9 cellular contexts compared by ENCODE assay signal in the genomic region with DNA sequence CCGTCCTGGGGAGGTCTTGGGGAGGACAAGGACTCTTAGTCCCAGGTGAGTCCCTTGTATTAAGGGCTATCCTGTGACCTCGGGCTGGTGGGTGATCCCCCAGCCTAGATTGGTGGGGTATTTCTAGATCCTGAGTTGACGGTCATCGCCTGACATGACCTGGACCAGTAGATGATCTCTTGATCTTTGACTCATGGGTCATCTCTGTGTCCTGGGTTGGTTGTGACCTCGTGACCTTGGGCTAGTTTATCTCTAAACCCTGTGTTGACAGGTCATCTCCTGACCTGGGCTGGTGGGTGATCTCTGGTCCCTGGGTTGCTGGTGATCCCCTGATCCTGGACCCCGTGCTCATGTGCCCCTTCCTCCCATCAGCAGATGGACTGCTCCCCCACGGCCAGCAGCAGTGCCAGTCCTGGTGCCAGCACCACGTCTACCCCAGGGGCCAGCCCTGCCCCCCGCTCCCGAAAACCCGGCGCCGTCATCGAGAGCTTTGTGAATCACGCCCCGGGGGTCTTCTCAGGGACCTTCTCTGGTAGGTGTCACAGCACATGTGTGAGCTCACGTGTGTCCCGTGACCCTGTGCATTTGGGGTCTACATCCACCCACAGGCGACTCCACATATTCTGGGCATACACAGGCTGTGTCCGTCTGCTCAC. TPM values are rescaled to one million over a fixed set of nuclear protein-coding genes. Genes with fewer than 3 reads are reported as not detected.
DNase-seq lines count a peak whose midpoint lies in the region; ATAC-seq and TF ChIP-seq lines count a peak whose summit lies in the region.
"Had no signal": no experiment of that assay in that cellular context is flagged by ENCODE, and none has a peak within 500 bp of the region (broad histone marks: within the 10 kb centered on the region; RNA-seq: fewer than 3 reads in every experiment).

No MANE protein-coding gene starts in this region.

- H3K36me3 Mint-ChIP-seq in nephron progenitor cell (ENCODE audit: low read depth) = peaks cover 23% of the 10 kb centered on the region

- peaks cover 46% of the 10 kb centered on the region for H3K4me1 Mint-ChIP-seq in nephron progenitor cell

- no peak for DNase-seq in left ventricle myocardium inferior
- DNase-seq in left cardiac atrium = no peak
- DNase-seq in dorsolateral prefrontal cortex = no peak
- DNase-seq in nephron progenitor cell = no peak
- no peak for DNase-seq in vagina (ENCODE audit: extremely low spot score in 2 of 2)
- no peak for DNase-seq in HAP-1 (ENCODE audit: low spot score in 2 of 2)
- DNase-seq in DMS79 (lab: John Stamatoyannopoulos, UW) = no peak
- DNase-seq: DMS79 treated with DMSO at 0.1 percent for 48 hours had no signal

- H3K27me3 ChIP-seq in left ventricle myocardium inferior (ENCODE audit: low read depth) (no peaks in the 10 kb centered on the region), dorsolateral prefrontal cortex (no peaks in the 10 kb centered on the region), vagina (no peaks in the 10 kb centered on the region), HAP-1 (ENCODE audit: low read depth) (no peaks in the 10 kb centered on the region)

- ATAC-seq in left cardiac atrium (no peak), HG03175 (IDR thresholded peaks at IDR 0.05; ENCODE audit: unreplicated experiment) (no peak)

- peaks cover 95% of the 10 kb centered on the region for H3K4me1 ChIP-seq in left ventricle myocardium inferior
- peaks cover 75% of the 10 kb centered on the region for H3K4me1 ChIP-seq in vagina
- peaks cover 4% of the 10 kb centered on the region for H3K4me1 ChIP-seq in HAP-1

- H3K27ac ChIP-seq in left ventricle myocardium inferior (replicated peaks) (peak overlapping the region; percentile 100), dorsolateral prefrontal cortex (peak overlapping the region; percentile 90 to 100 (median 99)), vagina (peak overlapping the region; percentile 100)

- H3K9me3 ChIP-seq in left ventricle myocardium inferior (replicated peaks) (no peaks in the 10 kb centered on the region), vagina (no peaks in the 10 kb centered on the region), HAP-1 (no peaks in the 10 kb centered on the region)

- H3K36me3 ChIP-seq in left ventricle myocardium inferior = peaks cover 74% of the 10 kb centered on the region
- H3K36me3 ChIP-seq in vagina = peaks cover 0 to 47% of the 10 kb centered on the region in 2 donors
- peaks cover 57% of the 10 kb centered on the region for H3K36me3 ChIP-seq in HAP-1 (replicated peaks)

- H3K27ac Mint-ChIP-seq in nephron progenitor cell = no peak overlapping the region

- peak overlapping the region; percentile 93 for H3K4me3 ChIP-seq in left ventricle myocardium inferior
- H3K4me3 ChIP-seq in dorsolateral prefrontal cortex = peak overlapping the region in 48 of 59 donors; percentile 22 to 89 (median 78)
- H3K4me3 ChIP-seq in vagina = peak overlapping the region in 1 of 2 donors; percentile 85
- no peak overlapping the region for H3K4me3 ChIP-seq in HAP-1

- H3K4me3 Mint-ChIP-seq in nephron progenitor cell = peak overlapping the region; percentile 28

- no peaks in the 10 kb centered on the region for H3K9me3 Mint-ChIP-seq in nephron progenitor cell

- TF ChIP-seq POLR2A in vagina (IDR thresholded peaks at IDR 0.05) = no peak

- intact Hi-C loops in left ventricle myocardium inferior (cut with micrococcal nuclease) = no loop called here
- intact Hi-C loops in left cardiac atrium (cut with DNase I) = no loop called here
- intact Hi-C loops in dorsolateral prefrontal cortex (cut with DNase I) = no loop called here
- intact Hi-C loops in vagina (cut with DNase I) = no loop called here

- TF ChIP-seq CTCF in left ventricle myocardium inferior (IDR thresholded peaks at IDR 0.05; ENCODE audit: borderline replicate concordance) (no peak), dorsolateral prefrontal cortex (IDR thresholded peaks at IDR 0.05 in 54 of 56, conservative IDR thresholded peaks at IDR 0.05 in 2 of 56; ENCODE audit: low read depth in 1 of 56, partially characterized antibody in 56 of 56) (no peak), nephron progenitor cell (IDR thresholded peaks at IDR 0.05) (no peak), vagina (IDR thresholded peaks at IDR 0.05) (no peak)

- in situ Hi-C loops in HAP-1 (cut with MboI; ENCODE audit: low sequenced_read_pairs) = no loop called here

- no peaks in the 10 kb centered on the region for H3K27me3 Mint-ChIP-seq in nephron progenitor cell (ENCODE audit: low read depth, poor library complexity)

RNA-seq across cellular contexts. Expression of gene MIDN, which starts 6.3 kb away (rescaled TPM):
- total RNA-seq in left ventricle myocardium inferior = 60.5 TPM
- 100 to 1,000 TPM in 1 of 2 donors, 10 to 100 TPM in 1; 58.7 to 148 TPM for total RNA-seq in left cardiac atrium
- total RNA-seq in dorsolateral prefrontal cortex = 100 to 1,000 TPM in 4 of 120 experiments, 10 to 100 TPM in 116; 19.9 to 116 (median 36.5) TPM
- total RNA-seq in vagina = 170 TPM

RNA-seq across cellular contexts. Expression of gene ATP5F1D, which starts 13.1 kb away (rescaled TPM):
- 501 TPM for total RNA-seq in left ventricle myocardium inferior
- 100 to 1,000 TPM; 540 to 639 TPM for total RNA-seq in left cardiac atrium
- 100 to 1,000 TPM; 170 to 316 (median 242) TPM for total RNA-seq in dorsolateral prefrontal cortex
- total RNA-seq in vagina = 154 TPM

RNA-seq across cellular contexts. Expression of gene CIRBP, which starts 14.5 kb away (rescaled TPM):
- total RNA-seq in left ventricle myocardium inferior (229 TPM), left cardiac atrium (100 to 1,000 TPM; 229 to 379 TPM), dorsolateral prefrontal cortex (100 to 1,000 TPM; 215 to 736 (median 434) TPM), vagina (192 TPM)

RNA-seq across cellular contexts. Expression of gene CBARP, which starts 16.9 kb away (rescaled TPM):
- total RNA-seq in left ventricle myocardium inferior (0.96 TPM), left cardiac atrium (1 to 10 TPM; 1.6 to 3.8 TPM), dorsolateral prefrontal cortex (10 to 100 TPM in 119 of 120 experiments, 1 to 10 TPM in 1; 9.5 to 47.7 (median 25.8) TPM), vagina (3.9 TPM)

RNA-seq across cellular contexts. Expression of gene FAM174C, which starts 20.7 kb away (rescaled TPM):
- total RNA-seq in left ventricle myocardium inferior (12.4 TPM), left cardiac atrium (10 to 100 TPM; 19.2 to 21.4 TPM), dorsolateral prefrontal cortex (10 to 100 TPM; 16.2 to 44.5 (median 25.3) TPM), vagina (64.8 TPM)
